In the genomic region with DNA sequence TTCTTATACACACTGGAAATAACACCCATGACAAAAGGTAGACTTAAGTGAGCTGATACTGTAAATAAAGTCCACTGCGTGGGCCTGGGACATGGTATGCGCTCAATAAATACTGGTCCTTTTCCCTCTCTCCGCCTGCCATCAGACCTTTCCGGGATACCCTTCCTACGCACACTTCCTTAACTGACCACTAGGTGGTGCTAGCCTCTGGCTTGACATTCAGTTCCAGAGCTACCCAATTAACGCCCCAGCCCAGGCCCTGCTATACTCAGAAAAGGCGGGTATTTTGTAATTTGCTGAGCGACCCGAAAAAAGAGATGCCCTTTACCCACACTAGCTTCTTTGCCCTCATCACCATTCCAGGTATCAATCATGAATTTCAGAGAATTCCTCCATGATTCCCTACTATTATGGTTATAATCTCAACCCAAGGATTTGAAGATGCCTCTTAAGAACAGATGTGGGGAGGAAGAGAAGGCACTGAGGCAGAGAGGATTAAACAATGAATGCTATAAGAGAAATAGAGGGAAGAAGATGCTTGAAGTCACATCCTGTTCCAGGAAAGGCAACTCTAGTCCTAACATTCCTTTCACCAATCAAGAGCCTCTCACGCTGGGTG, we compare ENCODE assay signal across 7 cellular contexts. TPM values are rescaled to one million over a fixed set of nuclear protein-coding genes. Genes with fewer than 3 reads are reported as not detected.
DNase-seq lines count a peak whose midpoint lies in the region; ATAC-seq and TF ChIP-seq lines count a peak whose summit lies in the region.

No MANE protein-coding gene starts in this region.

- H3K27me3 Mint-ChIP-seq in activated naive CD8-positive, alpha-beta T cell treated with anti-CD3 and anti-CD28 coated beads, Interleukin-2, amount 50 U/mL, for 24 hours: peaks cover 15% of the 10 kb centered on the region

- DNase-seq in GM13977 (ENCODE audit: low spot score): peak; percentile 80
- peak; percentile 60 for DNase-seq in NCI-H128 (lab: John Stamatoyannopoulos, UW; ENCODE audit: unreplicated experiment)
- peak; percentile 67 for DNase-seq in T follicular helper cell (ENCODE audit: low read depth)
- peak; percentile 81 for DNase-seq in activated naive CD8-positive, alpha-beta T cell treated with anti-CD3 and anti-CD28 coated beads, Interleukin-2, amount 50 U/mL, for 24 hours
- DNase-seq in left ventricle myocardium inferior: peak; percentile 52
- DNase-seq in retinal pigment epithelial cell (ENCODE audit: low read depth): no peak

- peak; percentile 93 for TF ChIP-seq CTCF in GM13977 (IDR thresholded peaks at IDR 0.05; ENCODE audit: extremely low read depth, insufficient read depth, missing control alignments)
- peak; percentile 99 for TF ChIP-seq CTCF in left ventricle myocardium inferior (IDR thresholded peaks at IDR 0.05; ENCODE audit: borderline replicate concordance)
- peak; percentile 98 for TF ChIP-seq CTCF in retinal pigment epithelial cell (conservative IDR thresholded peaks at IDR 0.05; ENCODE audit: low read depth, low read length)

- H3K4me3 ChIP-seq in left ventricle myocardium inferior (no peak overlapping the region), retinal pigment epithelial cell (ENCODE audit: low read length) (no peak overlapping the region)

- H3K27me3 ChIP-seq in left ventricle myocardium inferior (ENCODE audit: low read depth): no peaks in the 10 kb centered on the region

- H3K4me1 ChIP-seq in left ventricle myocardium inferior: peaks cover 20% of the 10 kb centered on the region

- H3K36me3 Mint-ChIP-seq in activated naive CD8-positive, alpha-beta T cell treated with anti-CD3 and anti-CD28 coated beads, Interleukin-2, amount 50 U/mL, for 24 hours (ENCODE audit: low read depth): no peaks in the 10 kb centered on the region

- H3K27ac Mint-ChIP-seq in activated naive CD8-positive, alpha-beta T cell treated with anti-CD3 and anti-CD28 coated beads, Interleukin-2, amount 50 U/mL, for 24 hours: no peak overlapping the region

- no peak overlapping the region for H3K4me3 Mint-ChIP-seq in activated naive CD8-positive, alpha-beta T cell treated with anti-CD3 and anti-CD28 coated beads, Interleukin-2, amount 50 U/mL, for 24 hours

- no peaks in the 10 kb centered on the region for H3K36me3 ChIP-seq in left ventricle myocardium inferior

- ATAC-seq in activated naive CD8-positive, alpha-beta T cell treated with anti-CD3 and anti-CD28 coated beads, Interleukin-2, amount 50 U/mL, for 24 hours: peak; percentile 64
- ATAC-seq in HG03460 (IDR thresholded peaks at IDR 0.05; ENCODE audit: unreplicated experiment): no peak

- H3K9me3 ChIP-seq in left ventricle myocardium inferior (replicated peaks): no peaks in the 10 kb centered on the region

- in situ Hi-C loops in GM13977 (cut with MboI; ENCODE audit: low pct_unique_long_range_greater_than_20kb, low sequenced_read_pairs, unreplicated experiment): loop anchor here (5.0 kb wide), 1 partner anchor 58 kb away; no protein-coding TSS in a partner anchor

- H3K4me1 Mint-ChIP-seq in activated naive CD8-positive, alpha-beta T cell treated with anti-CD3 and anti-CD28 coated beads, Interleukin-2, amount 50 U/mL, for 24 hours: peaks cover 7% of the 10 kb centered on the region

- no peaks in the 10 kb centered on the region for H3K9me3 Mint-ChIP-seq in activated naive CD8-positive, alpha-beta T cell treated with anti-CD3 and anti-CD28 coated beads, Interleukin-2, amount 50 U/mL, for 24 hours

- H3K27ac ChIP-seq in left ventricle myocardium inferior (replicated peaks): no peak overlapping the region

- intact Hi-C loops in left ventricle myocardium inferior (cut with micrococcal nuclease): loop anchor here (5.0 kb wide), 1 partner anchor 58 kb away; no protein-coding TSS in a partner anchor

RNA-seq across cellular contexts. Expression of a gene that starts 3.9 kb away (rescaled TPM):
- total RNA-seq in left ventricle myocardium inferior: 61.0 TPM

RNA-seq across cellular contexts. Expression of a gene that starts 13.2 kb away (rescaled TPM):
- total RNA-seq in left ventricle myocardium inferior: 46.2 TPM

RNA-seq across cellular contexts. Expression of a gene that starts 23.1 kb away (rescaled TPM):
- total RNA-seq in left ventricle myocardium inferior: not detected

RNA-seq across cellular contexts. Expression of a gene that starts 35.5 kb away (rescaled TPM):
- 10.1 TPM for total RNA-seq in left ventricle myocardium inferior

RNA-seq across cellular contexts. Expression of a gene that starts 45.8 kb away (rescaled TPM):
- 3.3 TPM for total RNA-seq in left ventricle myocardium inferior
